8 cellular contexts compared by ENCODE assay signal in the genomic region with DNA sequence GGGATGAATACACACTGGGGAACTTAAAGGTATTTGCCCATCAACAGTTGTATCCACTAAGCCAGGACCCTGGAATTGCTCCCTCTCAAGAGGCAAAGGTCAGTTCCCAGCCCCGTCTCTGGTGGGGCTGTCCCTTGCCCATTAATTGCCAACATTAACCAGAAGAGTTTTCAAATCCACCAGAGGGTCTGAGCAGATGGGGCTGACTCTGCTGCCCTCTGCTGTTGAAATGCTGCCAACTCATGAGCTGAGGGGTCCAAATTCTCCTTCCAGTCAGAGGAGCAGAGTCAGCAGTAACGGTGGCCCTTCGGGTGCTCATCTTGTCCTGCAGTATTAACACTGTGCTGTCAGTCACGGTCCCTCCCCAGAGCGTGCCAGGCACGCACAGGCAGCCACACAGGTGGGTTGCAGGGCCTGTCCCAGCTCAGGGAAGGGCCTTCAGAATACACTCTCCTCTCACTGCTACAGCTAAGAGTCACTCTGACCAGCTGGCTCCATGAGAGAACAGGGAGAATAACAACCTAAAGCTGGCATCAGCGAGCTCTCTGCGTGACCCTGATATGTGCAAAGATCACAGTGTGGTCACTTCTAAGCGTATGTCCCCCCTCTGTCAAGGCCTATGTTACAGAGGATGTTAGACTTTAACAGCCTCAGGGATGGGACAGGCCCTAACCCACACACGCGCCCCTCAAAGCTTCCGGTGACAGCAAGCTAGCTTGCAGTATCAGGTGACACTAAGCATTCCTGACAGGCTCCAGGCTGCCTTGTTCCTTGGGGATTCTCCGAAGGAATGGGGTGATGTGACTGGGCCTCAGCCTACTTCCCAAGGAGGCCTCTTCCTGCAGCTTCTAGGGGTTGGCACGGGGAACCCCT. TPM values are rescaled to one million over a fixed set of nuclear protein-coding genes. Genes with fewer than 3 reads are reported as not detected.
DNase-seq lines count a peak whose midpoint lies in the region; ATAC-seq and TF ChIP-seq lines count a peak whose summit lies in the region.

No MANE protein-coding gene starts in this region.

- H3K9ac ChIP-seq in HCT116 (ENCODE audit: low read length) = no peak overlapping the region

- TF ChIP-seq POLR2A in HCT116 (IDR thresholded peaks at IDR 0.05; ENCODE audit: borderline replicate concordance, extremely low read depth, insufficient read depth, insufficient read length) = no peak

- H3K27me3 ChIP-seq in CD8-positive, alpha-beta memory T cell (ENCODE audit: insufficient read depth, low read length, poor library complexity, severe bottlenecking) = no peaks in the 10 kb centered on the region
- no peaks in the 10 kb centered on the region for H3K27me3 ChIP-seq in HCT116 (ENCODE audit: insufficient read depth, low read length)

- peaks cover 3 to 54% (median 12%) of the 10 kb centered on the region in 3 donors for H3K36me3 Mint-ChIP-seq in CD8-positive, alpha-beta memory T cell

- no TSS peak for BruUV-seq in HCT116 (replicated peaks; lab: Mats Ljungman, UMichigan)

- no peaks in the 10 kb centered on the region for H3K9me3 Mint-ChIP-seq in CD8-positive, alpha-beta memory T cell

- TF ChIP-seq CTCF in HCT116 (IDR thresholded peaks at IDR 0.05 in 2 of 3, conservative IDR thresholded peaks at IDR 0.05 in 1 of 3; ENCODE audit: borderline replicate concordance in 1 of 3, insufficient read depth in 1 of 3, low read depth in 2 of 3, low read length in 2 of 3) = peak; percentile 68 to 92 (median 86)

- CTCF ChIA-PET in CD8-positive, alpha-beta memory T cell (lab: Charles Lee) = interaction anchor here (0.6 to 9.8 kb wide), 33 partner anchors 9 to 301 kb away, joined by 3 to 154 read pairs (median 5); a partner anchor contains a TSS
- CTCF ChIA-PET in HCT116 (lab: Charles Lee) = interaction anchor here (0.6 to 2.4 kb wide), 19 partner anchors 9 to 439 kb away, joined by 3 to 52 read pairs (median 4); a partner anchor contains a TSS

- no peak overlapping the region for H3K4me3 Mint-ChIP-seq in CD8-positive, alpha-beta memory T cell

- no peaks in the 10 kb centered on the region for H3K27me3 Mint-ChIP-seq in CD8-positive, alpha-beta memory T cell

- no peaks in the 10 kb centered on the region for H4K20me1 ChIP-seq in HCT116 (ENCODE audit: insufficient read depth)

- H2AFZ ChIP-seq in HCT116 (ENCODE audit: low read depth, low read length, poor library complexity, severe bottlenecking) = no peak overlapping the region

- H3K9me3 ChIP-seq in CD8-positive, alpha-beta memory T cell (ENCODE audit: low read length) = no peaks in the 10 kb centered on the region
- no peaks in the 10 kb centered on the region for H3K9me3 ChIP-seq in HCT116 (ENCODE audit: control insufficient read depth in 1 of 2, insufficient read depth in 1 of 2, low read depth in 1 of 2, low read length in 2 of 2)

- H3K4me2 ChIP-seq in HCT116 (ENCODE audit: low read length) = no peak overlapping the region

- no peaks in the 10 kb centered on the region for H3K9me2 ChIP-seq in HCT116 (ENCODE audit: insufficient read depth)

- no peaks in the 10 kb centered on the region for H3K79me2 ChIP-seq in HCT116 (ENCODE audit: insufficient read depth, low read length)

- H3K27ac Mint-ChIP-seq in CD8-positive, alpha-beta memory T cell = peak overlapping the region; percentile 56 to 97 (median 84)

- intact Hi-C loops in HCT116 (cut with micrococcal nuclease) = loop anchor here (2.0 to 10.0 kb wide), 4 partner anchors 77 to 437 kb away; a partner anchor contains a TSS

- H3K27ac ChIP-seq in CD8-positive, alpha-beta memory T cell (ENCODE audit: low read depth, low read length) = no peak overlapping the region
- H3K27ac ChIP-seq in HCT116 (ENCODE audit: low read depth, low read length) = no peak overlapping the region

- peak; percentile 58 to 81 (median 65) for DNase-seq in CD8-positive, alpha-beta memory T cell
- DNase-seq in HCT116 (ENCODE audit: low read depth, low spot score) (peak; percentile 34), NCI-H526 (lab: John Stamatoyannopoulos, UW) (peak; percentile 33 to 74), ecto neural progenitor cell (ENCODE audit: low spot score) (peak; percentile 83), medulla oblongata (ENCODE audit: extremely low spot score) (peak; percentile 85)
- DNase-seq in activated CD4-positive, alpha-beta T cell treated with anti-CD3 and anti-CD28 coated beads, Interleukin-2, amount 50 U/mL, for 48 hours = peak; percentile 70 to 75
- DNase-seq in stimulated activated CD8-positive, alpha-beta memory T cell treated with anti-CD3 and anti-CD28 coated beads, Interleukin-2, amount 100 ng/mL, for 1 hour (ENCODE audit: low read depth in 2 of 2) = peak; percentile 51 to 56

- H3K4me3 ChIP-seq in CD8-positive, alpha-beta memory T cell (ENCODE audit: low read length) = no peak overlapping the region
- no peak overlapping the region for H3K4me3 ChIP-seq in HCT116 (replicated peaks in 1 of 2; ENCODE audit: low read depth in 1 of 2, low read length in 2 of 2)

- H3K4me1 ChIP-seq in CD8-positive, alpha-beta memory T cell (ENCODE audit: insufficient read depth, low read length) = no peaks in the 10 kb centered on the region
- no peaks in the 10 kb centered on the region for H3K4me1 ChIP-seq in HCT116 (ENCODE audit: control insufficient read depth in 1 of 2, insufficient read depth in 2 of 2, low read length in 2 of 2)

- H3K4me1 Mint-ChIP-seq in CD8-positive, alpha-beta memory T cell = peaks cover 7 to 9% (median 8%) of the 10 kb centered on the region in 3 donors

- ATAC-seq in HCT116 (peak; percentile 91), GM21717 (IDR thresholded peaks at IDR 0.05; ENCODE audit: unreplicated experiment) (no peak)

- H3K36me3 ChIP-seq in CD8-positive, alpha-beta memory T cell (ENCODE audit: insufficient read depth, low read length) = peaks cover 4% of the 10 kb centered on the region
- peaks cover 11 to 12% of the 10 kb centered on the region in 2 experiments; a peak in 2 of 4 replicates for H3K36me3 ChIP-seq in HCT116 (ENCODE audit: control insufficient read depth in 1 of 2, insufficient read depth in 2 of 2, low read length in 2 of 2)

- RAD21 ChIA-PET in HCT116 (lab: Charles Lee; ENCODE audit: low non-redundant PET in 1 of 2, low total read pairs in 2 of 2, uncharacterized antibody in 2 of 2, unreplicated experiment in 2 of 2) = interaction anchor here (0.6 to 1.5 kb wide), 5 partner anchors 9 to 302 kb away, joined by 3 to 16 read pairs (median 4); a partner anchor contains a TSS

- POLR2A ChIA-PET in CD8-positive, alpha-beta memory T cell (lab: Charles Lee) = interaction anchor here (0.5 to 1.6 kb wide), 5 partner anchors 10 to 132 kb away, joined by 3 to 8 read pairs (median 5); a partner anchor contains a TSS
- POLR2A ChIA-PET in HCT116 (lab: Charles Lee) = interaction anchor here (1.3 kb wide), 1 partner anchor 131 kb away, joined by 4 read pairs; a partner anchor contains a TSS

- peak; percentile 89 for TF ChIP-seq RAD21 in HCT116 (IDR thresholded peaks at IDR 0.05; ENCODE audit: low read depth)

TF ChIP-seq in HCT116, 20 proteins besides CTCF, POLR2A, EP300 and RAD21:
- no peak for TF ChIP-seq POLR2AphosphoS5 (IDR thresholded peaks at IDR 0.05; ENCODE audit: low read depth, low read length)
- TF ChIP-seq, protein P1, sequence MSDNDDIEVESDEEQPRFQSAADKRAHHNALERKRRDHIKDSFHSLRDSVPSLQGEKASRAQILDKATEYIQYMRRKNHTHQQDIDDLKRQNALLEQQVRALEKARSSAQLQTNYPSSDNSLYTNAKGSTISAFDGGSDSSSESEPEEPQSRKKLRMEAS (IDR thresholded peaks at IDR 0.05) = no peak
- no peak for TF ChIP-seq FOSL1 (IDR thresholded peaks at IDR 0.05; ENCODE audit: low read depth)
- TF ChIP-seq JUND (IDR thresholded peaks at IDR 0.05) = no peak
TF ChIP-seq in HCT116: peak in this region for 0.

RNA-seq across cellular contexts. Expression of a gene that starts 10.9 kb away (rescaled TPM):
- under 1 TPM; 0.31 to 0.39 TPM for total RNA-seq in CD8-positive, alpha-beta memory T cell
- polyA plus RNA-seq in CD8-positive, alpha-beta memory T cell = not detected
- 0.96 TPM for total RNA-seq in HCT116 (2021; ENCODE audit: unreplicated experiment)
- polyA plus RNA-seq in HCT116 (2012) = 0.76 and 0.90 TPM in 2 replicates

Comparison
In these comparisons a context has a peak if more than half of its experiments do, and no peak if none do; other contexts are left out.
1. DNase-seq: peak in every context shown above with its lines; median percentile 85 in medulla oblongata; 83 in ecto neural progenitor cell; 72 in activated CD4-positive, alpha-beta T cell treated with anti-CD3 and anti-CD28 coated beads, Interleukin-2, amount 50 U/mL, for 48 hours; 65 in CD8-positive, alpha-beta memory T cell; 54 in NCI-H526; 54 in stimulated activated CD8-positive, alpha-beta memory T cell treated with anti-CD3 and anti-CD28 coated beads, Interleukin-2, amount 100 ng/mL, for 1 hour; 34 in HCT116.